Comparison of ENCODE assay signal across 14 cellular contexts in genomic region chr12:66165141-66165540, GRCh38. TPM values are rescaled to one million over a fixed set of nuclear protein-coding genes. Genes with fewer than 3 reads are reported as not detected.
DNase-seq lines count a peak whose midpoint lies in the region; ATAC-seq and TF ChIP-seq lines count a peak whose summit lies in the region.
"Had no signal": no experiment of that assay in that cellular context is flagged by ENCODE, and none has a peak within 500 bp of the region (broad histone marks: within the 10 kb centered on the region; RNA-seq: fewer than 3 reads in every experiment).

No MANE protein-coding gene starts in this region.

- POLR2A ChIA-PET in activated CD4-positive, alpha-beta T cell treated with anti-CD3 and anti-CD28 coated beads for 36 hours (lab: Charles Lee), result no interaction called here
- POLR2A ChIA-PET in HEK293 (lab: Yijun Ruan, JAX), result no interaction called here

- H3K27me3 Mint-ChIP-seq in activated CD4-positive, alpha-beta T cell treated with anti-CD3 and anti-CD28 coated beads, Interleukin-2, amount 10 ng/mL, durations not matched to agents 24 days and 14 days, result no peaks in the 10 kb centered on the region
- no peaks in the 10 kb centered on the region for H3K27me3 Mint-ChIP-seq in activated CD4-positive, alpha-beta T cell treated with anti-CD3 and anti-CD28 coated beads for 36 hours
- H3K27me3 Mint-ChIP-seq in CD4-positive, CD25-positive, alpha-beta regulatory T cell, result peaks cover 4% of the 10 kb centered on the region
- no peaks in the 10 kb centered on the region for H3K27me3 Mint-ChIP-seq in effector memory CD8-positive, alpha-beta T cell
- H3K27me3 Mint-ChIP-seq: B cell had no signal

- H3K9me3 Mint-ChIP-seq in activated CD4-positive, alpha-beta T cell treated with anti-CD3 and anti-CD28 coated beads, Interleukin-2, amount 10 ng/mL, durations not matched to agents 24 days and 14 days, result peaks cover 11% of the 10 kb centered on the region
- H3K9me3 Mint-ChIP-seq in activated CD4-positive, alpha-beta T cell treated with anti-CD3 and anti-CD28 coated beads for 36 hours (ENCODE audit: low read depth), result peaks cover 17% of the 10 kb centered on the region
- peaks cover 0 to 9% (median 1%) of the 10 kb centered on the region in 7 donors for H3K9me3 Mint-ChIP-seq in CD4-positive, CD25-positive, alpha-beta regulatory T cell
- peaks cover 0 to 7% of the 10 kb centered on the region in 2 donors for H3K9me3 Mint-ChIP-seq in effector memory CD8-positive, alpha-beta T cell

- no peaks in the 10 kb centered on the region for H3K27me3 ChIP-seq in CD4-positive, CD25-positive, alpha-beta regulatory T cell (ENCODE audit: control insufficient read depth, insufficient read depth, low read length)
- H3K27me3 ChIP-seq: BLaER1 treated with 17β-estradiol and CSF1 and Interleukin-3, amounts not matched to agents 10 nM and 100 nM had no signal

- CTCF ChIA-PET in activated CD4-positive, alpha-beta T cell treated with anti-CD3 and anti-CD28 coated beads for 36 hours (lab: Charles Lee), result no interaction called here
- CTCF ChIA-PET in HEK293 (lab: Yijun Ruan, JAX), result interaction anchor here (0.6 kb wide), 1 partner anchor 605 kb away, joined by 4 read pairs; no protein-coding TSS in a partner anchor

- H3K4me1 Mint-ChIP-seq in activated CD4-positive, alpha-beta T cell treated with anti-CD3 and anti-CD28 coated beads, Interleukin-2, amount 10 ng/mL, durations not matched to agents 24 days and 14 days, result peaks cover 27% of the 10 kb centered on the region
- peaks cover 58% of the 10 kb centered on the region for H3K4me1 Mint-ChIP-seq in activated CD4-positive, alpha-beta T cell treated with anti-CD3 and anti-CD28 coated beads for 36 hours
- peaks cover 59 to 84% (median 66%) of the 10 kb centered on the region in 4 donors for H3K4me1 Mint-ChIP-seq in CD4-positive, CD25-positive, alpha-beta regulatory T cell
- H3K4me1 Mint-ChIP-seq in effector memory CD8-positive, alpha-beta T cell (ENCODE audit: low read depth in 2 of 2), result peaks cover 43 to 62% of the 10 kb centered on the region in 2 donors

- TF ChIP-seq CTCF in HEK293 (tag by site-specific recombination; IDR thresholded peaks at IDR 0.05), result no peak

- peak; percentile 24 for DNase-seq in activated CD4-positive, alpha-beta T cell treated with anti-CD3 and anti-CD28 coated beads, Interleukin-2, amount 10 ng/mL, durations not matched to agents 24 days and 14 days
- DNase-seq in activated CD4-positive, alpha-beta T cell treated with anti-CD3 and anti-CD28 coated beads for 36 hours, result no peak
- DNase-seq in CD4-positive, CD25-positive, alpha-beta regulatory T cell, result no peak
- no peak for DNase-seq in effector memory CD8-positive, alpha-beta T cell
- no peak for DNase-seq in stimulated activated CD4-positive, alpha-beta T cell treated with anti-CD3 and anti-CD28 coated beads, Interleukin-2, amount 100 ng/mL, for 24 hours
- no peak for DNase-seq in GM03348 (ENCODE audit: low spot score)
- DNase-seq: 8988T, Caco-2, HCEC 1CT, IMR-90 had no signal

- H3K9me3 ChIP-seq in CD4-positive, CD25-positive, alpha-beta regulatory T cell (ENCODE audit: control insufficient read depth in 2 of 2, low read length in 2 of 2), result peaks cover 0 to 4% of the 10 kb centered on the region in 2 experiments
- H3K9me3 ChIP-seq in HEK293 (ENCODE audit: control insufficient read depth, insufficient read depth, low read depth, low read length), result no peaks in the 10 kb centered on the region

- H3K36me3 ChIP-seq in CD4-positive, CD25-positive, alpha-beta regulatory T cell (ENCODE audit: control insufficient read depth, insufficient read depth, low read length), result peaks cover 20% of the 10 kb centered on the region
- peaks cover 0 to 4% of the 10 kb centered on the region in 2 experiments; a peak in 1 of 3 replicates for H3K36me3 ChIP-seq in HEK293 (ENCODE audit: control insufficient read depth in 2 of 2, insufficient read depth in 1 of 2, low read length in 2 of 2)

- H3K27ac Mint-ChIP-seq in activated CD4-positive, alpha-beta T cell treated with anti-CD3 and anti-CD28 coated beads, Interleukin-2, amount 10 ng/mL, durations not matched to agents 24 days and 14 days, result no peak overlapping the region
- H3K27ac Mint-ChIP-seq in activated CD4-positive, alpha-beta T cell treated with anti-CD3 and anti-CD28 coated beads for 36 hours, result no peak overlapping the region
- H3K27ac Mint-ChIP-seq in CD4-positive, CD25-positive, alpha-beta regulatory T cell, result no peak overlapping the region
- peak overlapping the region; percentile 56 to 64 for H3K27ac Mint-ChIP-seq in effector memory CD8-positive, alpha-beta T cell
- H3K27ac Mint-ChIP-seq: B cell, GM23338 had no signal

- no peak overlapping the region for H3K27ac ChIP-seq in CD4-positive, CD25-positive, alpha-beta regulatory T cell (ENCODE audit: insufficient read depth, low read length, poor library complexity, severe bottlenecking)
- H3K27ac ChIP-seq in HEK293 (ENCODE audit: extremely low read depth, low read depth, low read length), result no peak overlapping the region
- H3K27ac ChIP-seq: BLaER1 treated with 17β-estradiol and CSF1 and Interleukin-3, amounts not matched to agents 10 nM and 100 nM had no signal

- H3K4me3 ChIP-seq in CD4-positive, CD25-positive, alpha-beta regulatory T cell (ENCODE audit: low read depth, low read length), result peak overlapping the region; percentile 13
- no peak overlapping the region for H3K4me3 ChIP-seq in HEK293 (ENCODE audit: low read depth, low read length)
- H3K4me3 ChIP-seq: GM23338 had no signal

- peaks cover 23% of the 10 kb centered on the region for H3K4me1 ChIP-seq in CD4-positive, CD25-positive, alpha-beta regulatory T cell (ENCODE audit: control insufficient read depth, insufficient read depth, low read length, poor library complexity, severe bottlenecking)
- 0 out of 2 replicates have a peak, but pooled peaks cover 2% of the 10 kb centered on the region for H3K4me1 ChIP-seq in HEK293 (ENCODE audit: control insufficient read depth, insufficient read depth, low read length)
- H3K4me1 ChIP-seq: Caco-2 had no signal

- intact Hi-C loops in activated CD4-positive, alpha-beta T cell treated with anti-CD3 and anti-CD28 coated beads, Interleukin-2, amount 10 ng/mL, durations not matched to agents 24 days and 14 days (cut with micrococcal nuclease), result loop anchor here (5.0 kb wide), 1 partner anchor 72 kb away; no protein-coding TSS in a partner anchor
- intact Hi-C loops in activated CD4-positive, alpha-beta T cell treated with anti-CD3 and anti-CD28 coated beads for 36 hours (cut with DNase I, micrococcal nuclease), result no loop called here

- ATAC-seq in activated CD4-positive, alpha-beta T cell treated with anti-CD3 and anti-CD28 coated beads for 36 hours, result no peak
- no peak for ATAC-seq in CD4-positive, CD25-positive, alpha-beta regulatory T cell (ENCODE audit: low read depth in 2 of 2)
- no peak for ATAC-seq in effector memory CD8-positive, alpha-beta T cell (replicated peaks)
- ATAC-seq: GM23338 had no signal

- peaks cover 56% of the 10 kb centered on the region for H3K36me3 Mint-ChIP-seq in activated CD4-positive, alpha-beta T cell treated with anti-CD3 and anti-CD28 coated beads, Interleukin-2, amount 10 ng/mL, durations not matched to agents 24 days and 14 days (ENCODE audit: low read depth)
- H3K36me3 Mint-ChIP-seq in activated CD4-positive, alpha-beta T cell treated with anti-CD3 and anti-CD28 coated beads for 36 hours (ENCODE audit: low read depth), result peaks cover 71% of the 10 kb centered on the region
- peaks cover 44% of the 10 kb centered on the region for H3K36me3 Mint-ChIP-seq in CD4-positive, CD25-positive, alpha-beta regulatory T cell
- H3K36me3 Mint-ChIP-seq in effector memory CD8-positive, alpha-beta T cell (ENCODE audit: insufficient read depth), result peaks cover 34% of the 10 kb centered on the region

- no peak overlapping the region for H3K4me3 Mint-ChIP-seq in activated CD4-positive, alpha-beta T cell treated with anti-CD3 and anti-CD28 coated beads, Interleukin-2, amount 10 ng/mL, durations not matched to agents 24 days and 14 days
- H3K4me3 Mint-ChIP-seq in activated CD4-positive, alpha-beta T cell treated with anti-CD3 and anti-CD28 coated beads for 36 hours, result no peak overlapping the region
- peak overlapping the region in 1 of 4 donors; percentile 43 for H3K4me3 Mint-ChIP-seq in CD4-positive, CD25-positive, alpha-beta regulatory T cell
- H3K4me3 Mint-ChIP-seq in effector memory CD8-positive, alpha-beta T cell, result peak overlapping the region in 1 of 2 donors; percentile 13
- H3K4me3 Mint-ChIP-seq: B cell, GM23338 had no signal

TF ChIP-seq in HEK293, 187 proteins besides CTCF, POLR2A, EP300 and RAD21 (continues in another document):
- no peak for TF ChIP-seq ZNF76 (tag by site-specific recombination; IDR thresholded peaks at IDR 0.05; ENCODE audit: borderline replicate concordance, low read depth)

RNA-seq across cellular contexts. Expression of gene TMBIM4, which starts 4.7 kb away (rescaled TPM):
- 58.0 and 60.9 TPM in 2 replicates for total RNA-seq in activated CD4-positive, alpha-beta T cell treated with anti-CD3 and anti-CD28 coated beads, Interleukin-2, amount 10 ng/mL, durations not matched to agents 24 days and 14 days
- total RNA-seq in activated CD4-positive, alpha-beta T cell treated with anti-CD3 and anti-CD28 coated beads for 36 hours, result 10 to 100 TPM; 41.4 to 44.6 TPM
- total RNA-seq in CD4-positive, CD25-positive, alpha-beta regulatory T cell, result 51.1 TPM
- polyA plus RNA-seq in CD4-positive, CD25-positive, alpha-beta regulatory T cell, result 100 to 1,000 TPM; 313 to 470 (median 385) TPM

RNA-seq across cellular contexts. Expression of gene IRAK3, which starts 23.9 kb away (rescaled TPM):
- total RNA-seq in activated CD4-positive, alpha-beta T cell treated with anti-CD3 and anti-CD28 coated beads, Interleukin-2, amount 10 ng/mL, durations not matched to agents 24 days and 14 days, result 1.3 and 1.8 TPM in 2 replicates
- 1 to 10 TPM in 1 of 2 experiments, under 1 TPM in 1; 0.82 to 1.1 TPM for total RNA-seq in activated CD4-positive, alpha-beta T cell treated with anti-CD3 and anti-CD28 coated beads for 36 hours
- 3.6 TPM for total RNA-seq in CD4-positive, CD25-positive, alpha-beta regulatory T cell
- 1 to 10 TPM in 2 of 4 donors, under 1 TPM in 2; 0.23 to 1.6 (median 1.1) TPM for polyA plus RNA-seq in CD4-positive, CD25-positive, alpha-beta regulatory T cell
- total RNA-seq: Caco-2 had no signal

RNA-seq across cellular contexts. Expression of gene LLPH, which starts 34.6 kb away (rescaled TPM):
- total RNA-seq in activated CD4-positive, alpha-beta T cell treated with anti-CD3 and anti-CD28 coated beads, Interleukin-2, amount 10 ng/mL, durations not matched to agents 24 days and 14 days, result 33.5 and 35.2 TPM in 2 replicates
- 10 to 100 TPM; 33.1 to 36.5 TPM for total RNA-seq in activated CD4-positive, alpha-beta T cell treated with anti-CD3 and anti-CD28 coated beads for 36 hours
- 32.9 TPM for total RNA-seq in CD4-positive, CD25-positive, alpha-beta regulatory T cell
- 10 to 100 TPM; 31.2 to 52.4 (median 40.3) TPM for polyA plus RNA-seq in CD4-positive, CD25-positive, alpha-beta regulatory T cell

Comparison
In these comparisons a context has a peak if more than half of its experiments do, and no peak if none do; other contexts are left out.
1. H3K27ac Mint-ChIP-seq: peak in effector memory CD8-positive, alpha-beta T cell (2 of 2); none in activated CD4-positive, alpha-beta T cell treated with anti-CD3 and anti-CD28 coated beads, Interleukin-2, amount 10 ng/mL, durations not matched to agents 24 days and 14 days (single experiment), activated CD4-positive, alpha-beta T cell treated with anti-CD3 and anti-CD28 coated beads for 36 hours (single experiment) and CD4-positive, CD25-positive, alpha-beta regulatory T cell (0 of 3).